Comparison of ENCODE assay signal across 11 cellular contexts in the genomic region with DNA sequence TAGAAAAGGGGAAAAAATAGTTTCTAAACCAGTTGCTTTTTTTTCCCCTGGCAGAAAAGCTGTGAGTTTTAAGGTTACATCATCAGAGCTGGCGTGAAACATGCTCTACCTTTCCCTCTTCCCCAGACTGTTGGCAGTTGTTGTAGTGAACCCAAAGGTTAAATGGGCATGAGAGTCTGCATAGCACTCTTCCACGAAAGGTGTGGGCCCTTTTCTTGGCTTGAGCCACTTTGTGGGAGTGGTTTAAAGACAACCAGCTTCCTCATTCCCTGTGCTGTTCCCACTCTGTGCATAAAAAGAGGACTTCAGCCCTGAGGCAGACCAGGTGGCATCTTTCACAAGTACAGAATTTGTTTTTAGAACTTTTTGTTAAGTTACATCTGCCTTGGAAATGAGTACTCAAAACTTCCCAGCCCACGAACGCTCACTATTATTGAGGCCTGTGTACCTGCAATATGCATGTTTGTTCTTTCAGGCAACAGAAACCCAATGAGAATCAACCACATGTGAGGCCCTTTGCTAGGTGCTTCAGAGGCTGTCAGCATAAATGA.
A peak's percentile ranks its signal among the peaks of the same experiment; 100 is the strongest.
DNase-seq lines count a peak whose midpoint lies in the region; ATAC-seq and TF ChIP-seq lines count a peak whose summit lies in the region.
"Had no signal": no experiment of that assay in that cellular context is flagged by ENCODE, and none has a peak within 500 bp of the region (broad histone marks: within the 10 kb centered on the region; RNA-seq: fewer than 3 reads in every experiment).

No MANE protein-coding gene starts in this region.

- H3K4me1 ChIP-seq in CD4-positive, CD25-positive, alpha-beta regulatory T cell (ENCODE audit: control insufficient read depth, insufficient read depth, low read length, poor library complexity, severe bottlenecking), result peaks cover 17% of the 10 kb centered on the region

- H3K36me3 ChIP-seq in CD4-positive, CD25-positive, alpha-beta regulatory T cell (ENCODE audit: control insufficient read depth, insufficient read depth, low read length), result peaks cover 4% of the 10 kb centered on the region

- no peak for ATAC-seq in CD4-positive, CD25-positive, alpha-beta regulatory T cell (ENCODE audit: low read depth in 2 of 2)

- no peak for TF ChIP-seq CTCF in HL-60 (IDR thresholded peaks at IDR 0.05; ENCODE audit: insufficient read depth, low read length)
- TF ChIP-seq CTCF in GM10266 (IDR thresholded peaks at IDR 0.05; ENCODE audit: control insufficient read depth, insufficient read depth, low read depth, missing control alignments), result no peak

- no peaks in the 10 kb centered on the region for H3K9me3 ChIP-seq in CD4-positive, CD25-positive, alpha-beta regulatory T cell (ENCODE audit: control insufficient read depth in 2 of 2, low read length in 2 of 2)

- no peaks in the 10 kb centered on the region for H3K9me3 Mint-ChIP-seq in CD4-positive, CD25-positive, alpha-beta regulatory T cell
- H3K9me3 Mint-ChIP-seq in activated naive CD8-positive, alpha-beta T cell treated with anti-CD3 and anti-CD28 coated beads for 36 hours, result no peaks in the 10 kb centered on the region
- H3K9me3 Mint-ChIP-seq: memory B cell had no signal

- H3K27me3 ChIP-seq in CD4-positive, CD25-positive, alpha-beta regulatory T cell (ENCODE audit: control insufficient read depth, insufficient read depth, low read length), result no peaks in the 10 kb centered on the region
- no peaks in the 10 kb centered on the region for H3K27me3 ChIP-seq in HL-60 (ENCODE audit: insufficient read depth, poor library complexity, severe bottlenecking)
- H3K27me3 ChIP-seq: dorsolateral prefrontal cortex had no signal

- peaks cover 19% of the 10 kb centered on the region for H3K36me3 Mint-ChIP-seq in CD4-positive, CD25-positive, alpha-beta regulatory T cell
- peaks cover 29% of the 10 kb centered on the region for H3K36me3 Mint-ChIP-seq in activated naive CD8-positive, alpha-beta T cell treated with anti-CD3 and anti-CD28 coated beads for 36 hours

- peak overlapping the region; percentile 48 for H3K27ac ChIP-seq in CD4-positive, CD25-positive, alpha-beta regulatory T cell (ENCODE audit: insufficient read depth, low read length, poor library complexity, severe bottlenecking)
- no peak overlapping the region for H3K27ac ChIP-seq in HL-60 (replicated peaks)
- H3K27ac ChIP-seq in substantia nigra (ENCODE audit: low read depth, low read length, poor library complexity, severe bottlenecking), result no peak overlapping the region

- H3K27me3 Mint-ChIP-seq in CD4-positive, CD25-positive, alpha-beta regulatory T cell, result no peaks in the 10 kb centered on the region
- no peaks in the 10 kb centered on the region for H3K27me3 Mint-ChIP-seq in activated naive CD8-positive, alpha-beta T cell treated with anti-CD3 and anti-CD28 coated beads for 36 hours
- H3K27me3 Mint-ChIP-seq: memory B cell had no signal

- H3K27ac Mint-ChIP-seq in CD4-positive, CD25-positive, alpha-beta regulatory T cell, result peak overlapping the region; percentile 11 to 34 (median 32)
- peak overlapping the region; percentile 61 for H3K27ac Mint-ChIP-seq in activated naive CD8-positive, alpha-beta T cell treated with anti-CD3 and anti-CD28 coated beads for 36 hours

- H3K4me1 Mint-ChIP-seq in CD4-positive, CD25-positive, alpha-beta regulatory T cell, result peaks cover 23 to 29% (median 27%) of the 10 kb centered on the region in 4 donors
- peaks cover 16% of the 10 kb centered on the region for H3K4me1 Mint-ChIP-seq in activated naive CD8-positive, alpha-beta T cell treated with anti-CD3 and anti-CD28 coated beads for 36 hours

- H3K4me3 ChIP-seq in CD4-positive, CD25-positive, alpha-beta regulatory T cell (ENCODE audit: low read depth, low read length), result no peak overlapping the region
- no peak overlapping the region for H3K4me3 ChIP-seq in HL-60 (replicated peaks; ENCODE audit: insufficient read depth, low read length)
- H3K4me3 ChIP-seq: dorsolateral prefrontal cortex had no signal

- H3K4me3 Mint-ChIP-seq in CD4-positive, CD25-positive, alpha-beta regulatory T cell, result no peak overlapping the region
- no peak overlapping the region for H3K4me3 Mint-ChIP-seq in activated naive CD8-positive, alpha-beta T cell treated with anti-CD3 and anti-CD28 coated beads for 36 hours
- H3K4me3 Mint-ChIP-seq: memory B cell had no signal

- DNase-seq in CD4-positive, CD25-positive, alpha-beta regulatory T cell, result peak in 1 of 3 donors; percentile 42
- DNase-seq in HL-60 (ENCODE audit: low read depth in 1 of 2, low spot score in 1 of 2) (peak; percentile 35 to 58), medulla oblongata (ENCODE audit: extremely low spot score) (peak; percentile 7), NCI-H1105 (lab: John Stamatoyannopoulos, UW) (no peak), COR-L47 (lab: John Stamatoyannopoulos, UW) (no peak), substantia nigra (lab: John Stamatoyannopoulos, UW) (no peak), GM10266 (ENCODE audit: extremely low spot score) (no peak)
- DNase-seq in activated naive CD8-positive, alpha-beta T cell treated with anti-CD3 and anti-CD28 coated beads for 36 hours, result no peak
- DNase-seq: NCI-H2227 treated with DMSO at 0.1 percent for 48 hours had no signal

Comparison
In these comparisons a context has a peak if more than half of its experiments do, and no peak if none do; other contexts are left out.
1. DNase-seq: peak in HL-60 (2 of 2) and medulla oblongata (single experiment); none in activated naive CD8-positive, alpha-beta T cell treated with anti-CD3 and anti-CD28 coated beads for 36 hours (single experiment), NCI-H1105 (single experiment), COR-L47 (single experiment), substantia nigra (0 of 49) and GM10266 (single experiment).